Comparison of ENCODE assay signal across 8 cellular contexts in genomic region chr7:39833180-39833788, GRCh38.
A peak's percentile ranks its signal among the peaks of the same experiment; 100 is the strongest.
DNase-seq lines count a peak whose midpoint lies in the region; ATAC-seq, FAIRE-seq and TF ChIP-seq lines count a peak whose summit lies in the region.
"Not testable (repeated sequence)": the region's sequence is repeated elsewhere in the genome, so short reads cannot be mapped to it uniquely, and the experiment has no call there.

No MANE protein-coding gene starts in this region.

- peak overlapping the region; percentile 87 for H3K4me2 ChIP-seq in astrocyte (ENCODE audit: low read length)

- H2AFZ ChIP-seq in astrocyte (ENCODE audit: low read depth, low read length): peak overlapping the region; percentile 50

- H3K9me3 ChIP-seq in astrocyte (ENCODE audit: insufficient read depth, low read depth, low read length): not testable (repeated sequence)

- H4K20me1 ChIP-seq in astrocyte (ENCODE audit: insufficient read depth, low read length): not testable (repeated sequence)

- ATAC-seq in HG02623 (IDR thresholded peaks at IDR 0.05; ENCODE audit: unreplicated experiment): peak; percentile 63
- peak; percentile 86 to 95 for ATAC-seq in naive thymus-derived CD8-positive, alpha-beta T cell

- peak overlapping the region; percentile 49; the same call in 1 of the 2 replicates for H3K27ac ChIP-seq in VCaP
- not testable (repeated sequence) for H3K27ac ChIP-seq in astrocyte (ENCODE audit: low read depth, low read length)

- not testable (repeated sequence) for H3K36me3 Mint-ChIP-seq in astrocyte (ENCODE audit: low read depth, unreplicated experiment); naive thymus-derived CD8-positive, alpha-beta T cell

- H3K36me3 ChIP-seq in astrocyte (ENCODE audit: insufficient read depth, low read length): not testable (repeated sequence)

- not testable (repeated sequence) for H3K79me2 ChIP-seq in astrocyte (ENCODE audit: insufficient read depth, low read length)

- H3K27me3 ChIP-seq in astrocyte (ENCODE audit: insufficient read depth, low read length): not testable (repeated sequence)

- DNase-seq in CD1c-positive myeloid dendritic cell (ENCODE audit: extremely low spot score) (peak; percentile 31), NCI-H2171 treated with DMSO at 0.1 percent for 48 hours (lab: John Stamatoyannopoulos, UW) (peak; percentile 77), astrocyte (ENCODE audit: low read depth) (peak; percentile 14), head of caudate nucleus (peak in 41 of 42 donors; percentile 14 to 86 (median 64))
- peak in 7 of 10 donors; percentile 1 to 38 (median 18) for DNase-seq in naive thymus-derived CD8-positive, alpha-beta T cell
- peak; percentile 24 to 36 for DNase-seq in stimulated activated CD8-positive, alpha-beta memory T cell treated with anti-CD3 and anti-CD28 coated beads, Interleukin-2, amount 100 ng/mL, for 48 hours (ENCODE audit: low read depth in 2 of 2)

- H3K4me3 ChIP-seq in astrocyte (ENCODE audit: insufficient read depth, low read depth, low read length): peak overlapping the region; percentile 60

- intact Hi-C loops in head of caudate nucleus (cut with DNase I): not testable (repeated sequence)

- H3K9ac ChIP-seq in astrocyte (ENCODE audit: low read length): not testable (repeated sequence)

- H3K4me1 Mint-ChIP-seq in astrocyte (ENCODE audit: low read depth, unreplicated experiment); naive thymus-derived CD8-positive, alpha-beta T cell: not testable (repeated sequence)

- POLR2A ChIA-PET in naive thymus-derived CD8-positive, alpha-beta T cell (lab: Charles Lee): not testable (repeated sequence)

- TF ChIP-seq CTCF in VCaP (conservative IDR thresholded peaks at IDR 0.05): peak; percentile 45
- not testable (repeated sequence) for TF ChIP-seq CTCF in astrocyte (IDR thresholded peaks at IDR 0.05; ENCODE audit: insufficient read depth, low read depth, low read length)

- not testable (repeated sequence) for H3K27ac Mint-ChIP-seq in astrocyte (ENCODE audit: unreplicated experiment); naive thymus-derived CD8-positive, alpha-beta T cell

- peak overlapping the region; percentile 76 for H3K4me3 Mint-ChIP-seq in astrocyte (ENCODE audit: unreplicated experiment)
- peak overlapping the region; percentile 37 to 74 (median 54) for H3K4me3 Mint-ChIP-seq in naive thymus-derived CD8-positive, alpha-beta T cell

- not testable (repeated sequence) for FAIRE-seq in astrocyte (lab: Jason Lieb, UNC)

- not testable (repeated sequence) for H3K4me1 ChIP-seq in astrocyte (ENCODE audit: insufficient read depth, low read length)

- not testable (repeated sequence) for H3K9me3 Mint-ChIP-seq in astrocyte (ENCODE audit: unreplicated experiment); naive thymus-derived CD8-positive, alpha-beta T cell

- H3K27me3 Mint-ChIP-seq in astrocyte (ENCODE audit: low read depth, unreplicated experiment): peaks cover 32% of the 10 kb centered on the region
- peaks cover 33 to 59% (median 56%) of the 10 kb centered on the region in 5 donors for H3K27me3 Mint-ChIP-seq in naive thymus-derived CD8-positive, alpha-beta T cell

Comparison
In these comparisons a context has a peak if more than half of its experiments do, and no peak if none do; other contexts are left out.
1. DNase-seq: peak in every context shown above with its lines; median percentile 77 in NCI-H2171 treated with DMSO at 0.1 percent for 48 hours; 64 in head of caudate nucleus; 31 in CD1c-positive myeloid dendritic cell; 30 in stimulated activated CD8-positive, alpha-beta memory T cell treated with anti-CD3 and anti-CD28 coated beads, Interleukin-2, amount 100 ng/mL, for 48 hours; 18 in naive thymus-derived CD8-positive, alpha-beta T cell; 14 in astrocyte.